Comparison of ENCODE assay signal across 14 cellular contexts in genomic region chr13:20073775-20074174, GRCh38.
DNase-seq lines count a peak whose midpoint lies in the region; ATAC-seq, FAIRE-seq and TF ChIP-seq lines count a peak whose summit lies in the region.
"Had no signal": no experiment of that assay in that cellular context is flagged by ENCODE, and none has a peak within 500 bp of the region (broad histone marks: within the 10 kb centered on the region; RNA-seq: fewer than 3 reads in every experiment).

No MANE protein-coding gene starts in this region.

- TF ChIP-seq RAD21 in GM12878 (IDR thresholded peaks at IDR 0.05; ENCODE audit: insufficient read depth, low read depth, low read length), result no peak

- no TSS peak for BruUV-seq in GM12878 (replicated peaks; lab: Mats Ljungman, UMichigan)

- H2AFZ ChIP-seq in GM12878 (ENCODE audit: control insufficient read depth, low read depth, low read length), result no peak overlapping the region

- SMC1A ChIA-PET in GM12878 (lab: Charles Lee; ENCODE audit: uncharacterized antibody, unreplicated experiment), result interaction anchor here (0.9 to 2.2 kb wide), 2 partner anchors 76 to 146 kb away, joined by 3 to 4 read pairs; no protein-coding TSS in a partner anchor

- no peak overlapping the region for H3K4me3 ChIP-seq in GM12878
- H3K4me3 ChIP-seq in spleen, result no peak overlapping the region
- H3K4me3 ChIP-seq: esophagus muscularis mucosa, right atrium auricular region, thyroid gland had no signal

- no peak for FAIRE-seq in GM12878 (lab: Jason Lieb, UNC)

- CTCF ChIA-PET in GM12878 (lab: Yijun Ruan, JAX), result interaction anchor here (0.7 kb wide), 1 partner anchor 13 kb away, joined by 3 read pairs; no protein-coding TSS in a partner anchor
- CTCF ChIA-PET in activated CD8-positive, alpha-beta T cell treated with anti-CD3 and anti-CD28 coated beads for 36 hours (lab: Charles Lee), result interaction anchor here (0.9 to 2.2 kb wide), 3 partner anchors 23 to 89 kb away, joined by 3 to 7 read pairs (median 3); no protein-coding TSS in a partner anchor
- CTCF ChIA-PET in activated CD4-positive, alpha-beta T cell treated with anti-CD3 and anti-CD28 coated beads, Interleukin-2, amount 10 ng/mL, durations not matched to agents 7 days and 5 days (lab: Charles Lee), result interaction anchor here (1.1 kb wide), 1 partner anchor 89 kb away, joined by 3 read pairs; no protein-coding TSS in a partner anchor

- TF ChIP-seq POLR2A in GM12878 (IDR thresholded peaks at IDR 0.05; ENCODE audit: low read depth, low read length) (no peak), spleen (IDR thresholded peaks at IDR 0.05) (no peak)

- H3K9me3 Mint-ChIP-seq in activated CD8-positive, alpha-beta T cell treated with anti-CD3 and anti-CD28 coated beads for 36 hours, result no peaks in the 10 kb centered on the region
- H3K9me3 Mint-ChIP-seq in activated CD4-positive, alpha-beta T cell treated with anti-CD3 and anti-CD28 coated beads, Interleukin-2, amount 10 ng/mL, durations not matched to agents 7 days and 5 days, result no peaks in the 10 kb centered on the region

- H3K27ac ChIP-seq in GM12878 (ENCODE audit: control insufficient read depth, insufficient read depth) (no peak overlapping the region), spleen (peak overlapping the region in 1 of 8 donors; percentile 26)
- H3K27ac ChIP-seq: right atrium auricular region, thyroid gland had no signal

- H3K4me3 Mint-ChIP-seq in activated CD8-positive, alpha-beta T cell treated with anti-CD3 and anti-CD28 coated beads for 36 hours, result no peak overlapping the region
- H3K4me3 Mint-ChIP-seq in activated CD4-positive, alpha-beta T cell treated with anti-CD3 and anti-CD28 coated beads, Interleukin-2, amount 10 ng/mL, durations not matched to agents 7 days and 5 days, result no peak overlapping the region

- RAD21 ChIA-PET in GM12878 (lab: Charles Lee; ENCODE audit: unreplicated experiment), result interaction anchor here (0.6 kb wide), 2 partner anchors 119 to 501 kb away, joined by 3 read pairs; no protein-coding TSS in a partner anchor

- peaks cover 0 to 17% of the 10 kb centered on the region in 2 experiments; a peak in 3 of 4 replicates for H3K36me3 ChIP-seq in GM12878 (ENCODE audit: control insufficient read depth in 2 of 2, insufficient read depth in 2 of 2, low read length in 1 of 2)
- H3K36me3 ChIP-seq in spleen, result peaks cover 0 to 98% (median 46%) of the 10 kb centered on the region in 6 donors

- H3K4me1 ChIP-seq in GM12878 (ENCODE audit: control insufficient read depth, insufficient read depth, low read length) (peaks cover 4% of the 10 kb centered on the region; the same call in 1 of the 2 replicates), spleen (peaks cover 0 to 15% (median 0%) of the 10 kb centered on the region in 6 donors)
- H3K4me1 ChIP-seq: thyroid gland had no signal

- no peak for TF ChIP-seq CTCF in GM12878 (IDR thresholded peaks at IDR 0.05 in 2 of 3, conservative IDR thresholded peaks at IDR 0.05 in 1 of 3; ENCODE audit: control insufficient read depth in 2 of 3, extremely low read depth in 1 of 3, insufficient read depth in 1 of 3, low read depth in 3 of 3, low read length in 3 of 3)
- TF ChIP-seq CTCF in activated CD8-positive, alpha-beta T cell treated with anti-CD3 and anti-CD28 coated beads for 36 hours (IDR thresholded peaks at IDR 0.05), result no peak
- no peak for TF ChIP-seq CTCF in spleen (IDR thresholded peaks at IDR 0.05 in 8 of 11, conservative IDR thresholded peaks at IDR 0.05 in 3 of 11)

- no peaks in the 10 kb centered on the region for H3K79me2 ChIP-seq in GM12878 (ENCODE audit: control insufficient read depth, insufficient read depth, low read length)

- peaks cover 2% of the 10 kb centered on the region for H3K4me1 Mint-ChIP-seq in activated CD8-positive, alpha-beta T cell treated with anti-CD3 and anti-CD28 coated beads for 36 hours (ENCODE audit: low read depth)
- H3K4me1 Mint-ChIP-seq in activated CD4-positive, alpha-beta T cell treated with anti-CD3 and anti-CD28 coated beads, Interleukin-2, amount 10 ng/mL, durations not matched to agents 7 days and 5 days, result peaks cover 14% of the 10 kb centered on the region

- peaks cover 4% of the 10 kb centered on the region; the same call in 1 of the 2 replicates for H4K20me1 ChIP-seq in GM12878 (ENCODE audit: control insufficient read depth, insufficient read depth)

- intact Hi-C loops in GM12878 (cut with micrococcal nuclease; ENCODE audit: unreplicated experiment), result no loop called here
- intact Hi-C loops in activated CD8-positive, alpha-beta T cell treated with anti-CD3 and anti-CD28 coated beads for 36 hours (cut with micrococcal nuclease), result no loop called here
- intact Hi-C loops in sciatic nerve (cut with DNase I), result no loop called here
- intact Hi-C loops in spleen (cut with DNase I; ENCODE audit: low total_unique reads), result no loop called here

- H3K27me3 ChIP-seq in GM12878 (replicated peaks in 1 of 2; ENCODE audit: control insufficient read depth in 2 of 2, insufficient read depth in 2 of 2, low read length in 1 of 2), result no peaks in the 10 kb centered on the region
- H3K27me3 ChIP-seq in spleen (replicated peaks in 1 of 7), result no peaks in the 10 kb centered on the region
- H3K27me3 ChIP-seq: esophagus muscularis mucosa, right atrium auricular region, thyroid gland had no signal

- peak; percentile 19 for DNase-seq in GM12878 (ENCODE audit: low read depth, low spot score)
- no peak for DNase-seq in activated CD8-positive, alpha-beta T cell treated with anti-CD3 and anti-CD28 coated beads for 36 hours
- DNase-seq in activated CD4-positive, alpha-beta T cell treated with anti-CD3 and anti-CD28 coated beads, Interleukin-2, amount 10 ng/mL, durations not matched to agents 7 days and 5 days, result no peak
- DNase-seq in sciatic nerve (ENCODE audit: low spot score), result no peak
- no peak for DNase-seq in spleen
- DNase-seq: activated effector memory CD4-positive, alpha-beta T cell treated with Interleukin-2 at 50 U/mL for 16 hours; Caco-2; KG1; thyroid gland had no signal

- no peak overlapping the region for H3K9ac ChIP-seq in GM12878 (ENCODE audit: control insufficient read depth, insufficient read depth, low read length)

- H3K27ac Mint-ChIP-seq in activated CD8-positive, alpha-beta T cell treated with anti-CD3 and anti-CD28 coated beads for 36 hours, result no peak overlapping the region
- no peak overlapping the region for H3K27ac Mint-ChIP-seq in activated CD4-positive, alpha-beta T cell treated with anti-CD3 and anti-CD28 coated beads, Interleukin-2, amount 10 ng/mL, durations not matched to agents 7 days and 5 days

- H3K4me2 ChIP-seq in GM12878 (ENCODE audit: control insufficient read depth, insufficient read depth), result no peak overlapping the region

- ATAC-seq in GM18511 (IDR thresholded peaks at IDR 0.05; ENCODE audit: unreplicated experiment), result peak; percentile 82
- peak; percentile 79 for ATAC-seq in GM21381 (IDR thresholded peaks at IDR 0.05; ENCODE audit: unreplicated experiment)
- peak; percentile 72 for ATAC-seq in HG03159 (IDR thresholded peaks at IDR 0.05; ENCODE audit: unreplicated experiment)
- ATAC-seq in GM12878, result peak; percentile 97
- no peak for ATAC-seq in activated CD8-positive, alpha-beta T cell treated with anti-CD3 and anti-CD28 coated beads for 36 hours
- no peak for ATAC-seq in sciatic nerve

- POLR2A ChIA-PET in GM12878 (lab: Charles Lee), result no interaction called here
- POLR2A ChIA-PET in activated CD8-positive, alpha-beta T cell treated with anti-CD3 and anti-CD28 coated beads for 36 hours (lab: Charles Lee), result interaction anchor here (0.8 kb wide), 1 partner anchor 87 kb away, joined by 3 read pairs; the partner anchor contains the start of gene GJA3
- POLR2A ChIA-PET in activated CD4-positive, alpha-beta T cell treated with anti-CD3 and anti-CD28 coated beads, Interleukin-2, amount 10 ng/mL, durations not matched to agents 7 days and 5 days (lab: Charles Lee), result interaction anchor here (0.6 kb wide), 1 partner anchor 52 kb away, joined by 3 read pairs; no protein-coding TSS in a partner anchor

- no peaks in the 10 kb centered on the region for H3K27me3 Mint-ChIP-seq in activated CD8-positive, alpha-beta T cell treated with anti-CD3 and anti-CD28 coated beads for 36 hours
- H3K27me3 Mint-ChIP-seq in activated CD4-positive, alpha-beta T cell treated with anti-CD3 and anti-CD28 coated beads, Interleukin-2, amount 10 ng/mL, durations not matched to agents 7 days and 5 days, result no peaks in the 10 kb centered on the region

- 53% methylated on average over 2 of the region's 2 CpGs for WGBS in GM12878 (ENCODE audit: insufficient coverage, insufficient replicate concordance, low lambda C conversion rate, missing lambda C conversion rate)
- WGBS in spleen, 5 donors, result 58 to 66% (median 60%) methylated on average over 2 of the region's 2 CpGs

- TF ChIP-seq EP300 in GM12878 (IDR thresholded peaks at IDR 0.05; ENCODE audit: borderline replicate concordance in 1 of 2, control insufficient read depth in 1 of 2, low read depth in 2 of 2, low read length in 2 of 2), result no peak

- no peaks in the 10 kb centered on the region for H3K9me3 ChIP-seq in GM12878 (replicated peaks; ENCODE audit: control insufficient read depth, insufficient read depth, low read length)
- no peaks in the 10 kb centered on the region for H3K9me3 ChIP-seq in spleen
- H3K9me3 ChIP-seq: Caco-2, esophagus muscularis mucosa, right atrium auricular region, thyroid gland had no signal

- H3K36me3 Mint-ChIP-seq in activated CD8-positive, alpha-beta T cell treated with anti-CD3 and anti-CD28 coated beads for 36 hours (ENCODE audit: low read depth), result peaks cover 26% of the 10 kb centered on the region
- H3K36me3 Mint-ChIP-seq in activated CD4-positive, alpha-beta T cell treated with anti-CD3 and anti-CD28 coated beads, Interleukin-2, amount 10 ng/mL, durations not matched to agents 7 days and 5 days (ENCODE audit: low read depth), result peaks cover 31% of the 10 kb centered on the region

- in situ Hi-C loops in GM12878 (cut with MboI), result no loop called here

TF ChIP-seq in GM12878, 131 proteins besides CTCF, POLR2A, EP300 and RAD21 (continues in another document):
- TF ChIP-seq POLR2AphosphoS2 (IDR thresholded peaks at IDR 0.05; ENCODE audit: low read depth, low read length), result no peak
- peak; percentile 88 for TF ChIP-seq TCF7 (IDR thresholded peaks at IDR 0.05; ENCODE audit: borderline replicate concordance)
- no peak for TF ChIP-seq NR2C2 (IDR thresholded peaks at IDR 0.05; ENCODE audit: borderline replicate concordance, control insufficient read depth, insufficient read length, low read depth)
- TF ChIP-seq RUNX3 (IDR thresholded peaks at IDR 0.05; ENCODE audit: low read length), result peak; percentile 31; the same call in 1 of the 2 replicates
- no peak for TF ChIP-seq SIN3A (IDR thresholded peaks at IDR 0.05; ENCODE audit: low read depth, low read length)
- no peak for TF ChIP-seq SREBF1 (IDR thresholded peaks at IDR 0.05; ENCODE audit: low read length)
- no peak for TF ChIP-seq MAX (IDR thresholded peaks at IDR 0.05; ENCODE audit: low read depth, low read length)
- no peak for TF ChIP-seq EZH2 (IDR thresholded peaks at IDR 0.05; ENCODE audit: borderline replicate concordance, control insufficient read depth, low read depth, low read length)
- no peak for TF ChIP-seq ZZZ3 (IDR thresholded peaks at IDR 0.05; ENCODE audit: control insufficient read depth, insufficient read length, low read depth)

Comparison
In these comparisons a context has a peak if more than half of its experiments do, and no peak if none do; other contexts are left out.
1. ATAC-seq: peak in GM18511 (single experiment), GM21381 (single experiment), HG03159 (single experiment) and GM12878 (single experiment); none in activated CD8-positive, alpha-beta T cell treated with anti-CD3 and anti-CD28 coated beads for 36 hours (single experiment) and sciatic nerve (single experiment).